13 cellular contexts compared by ENCODE assay signal in genomic region chrX:49910344-49910743, GRCh38. TPM values are rescaled to one million over a fixed set of nuclear protein-coding genes. Genes with fewer than 3 reads are reported as not detected.
DNase-seq lines count a peak whose midpoint lies in the region; ATAC-seq and TF ChIP-seq lines count a peak whose summit lies in the region.
"Had no signal": no experiment of that assay in that cellular context is flagged by ENCODE, and none has a peak within 500 bp of the region (broad histone marks: within the 10 kb centered on the region; RNA-seq: fewer than 3 reads in every experiment).

No MANE protein-coding gene starts in this region.

- peak overlapping the region; percentile 74 for H3K27ac Mint-ChIP-seq in mesothelial cell of epicardium

- no peaks in the 10 kb centered on the region for H3K36me3 Mint-ChIP-seq in mesothelial cell of epicardium

- DNase-seq in NCI-H345 (lab: John Stamatoyannopoulos, UW): peak; percentile 27
- no peak for DNase-seq in NCI-H345 treated with DMSO at 0.1 percent for 48 hours (lab: John Stamatoyannopoulos, UW; ENCODE audit: unreplicated experiment)
- DNase-seq in NCI-H2227 (lab: John Stamatoyannopoulos, UW; ENCODE audit: unreplicated experiment): peak; percentile 84
- DNase-seq in mesothelial cell of epicardium (ENCODE audit: low spot score in 2 of 2, unreplicated experiment in 2 of 2): no peak
- DNase-seq in SK-N-SH: no peak
- no peak for DNase-seq in transverse colon
- DNase-seq: 8988T, amygdala, mesendoderm, T1000, testis had no signal

- intact Hi-C loops in transverse colon (cut with DNase I; ENCODE audit: low total_unique reads): no loop called here

- in situ Hi-C loops in transverse colon (cut with MboI; ENCODE audit: low pct_ligation_motif_present in 1 of 4, low pct_unique_long_range_greater_than_20kb in 1 of 4, low sequenced_read_pairs in 3 of 4): loop anchor here in 2 of 4 donors (10.0 to 25.0 kb wide), 3 partner anchors 177 to 677 kb away; no protein-coding TSS in a partner anchor

- TF ChIP-seq RAD21 in SK-N-SH (IDR thresholded peaks at IDR 0.05; ENCODE audit: low read length): no peak

- H3K79me2 ChIP-seq in SK-N-SH (ENCODE audit: insufficient read depth): no peaks in the 10 kb centered on the region

- H3K27me3 Mint-ChIP-seq in mesothelial cell of epicardium (ENCODE audit: low read depth): no peaks in the 10 kb centered on the region

- peaks cover 27% of the 10 kb centered on the region for H3K9me3 Mint-ChIP-seq in mesothelial cell of epicardium

- WGBS in SK-N-SH (ENCODE audit: low lambda C conversion rate): 23% methylated on average over 3 of the region's 3 CpGs
- 35% methylated on average over 3 of the region's 3 CpGs; no CpG with 5 or more reads in 1 of the 2 donors for WGBS in transverse colon (ENCODE audit: low coverage in 1 of 2), 2 donors

- TF ChIP-seq POLR2A in transverse colon (IDR thresholded peaks at IDR 0.05): no peak

- H2AFZ ChIP-seq in SK-N-SH (ENCODE audit: low read depth): no peak overlapping the region

- H3K9ac ChIP-seq in SK-N-SH: no peak overlapping the region

- H3K4me2 ChIP-seq in SK-N-SH: no peak overlapping the region

- H3K9me3 ChIP-seq in SK-N-SH (no peaks in the 10 kb centered on the region; the same call in 1 of the 2 replicates), transverse colon (no peaks in the 10 kb centered on the region)
- H3K9me3 ChIP-seq: testis had no signal

- no peaks in the 10 kb centered on the region for H3F3A ChIP-seq in SK-N-SH (replicated peaks; ENCODE audit: insufficient read depth)

- H3K4me1 ChIP-seq in SK-N-SH (ENCODE audit: control insufficient read depth in 1 of 2, insufficient read depth in 2 of 2, low read depth in 1 of 2, low read length in 1 of 2): no peaks in the 10 kb centered on the region
- H3K4me1 ChIP-seq in transverse colon: no peaks in the 10 kb centered on the region
- H3K4me1 ChIP-seq: testis had no signal

- TF ChIP-seq CTCF in mesothelial cell of epicardium (IDR thresholded peaks at IDR 0.05; ENCODE audit: unreplicated experiment): no peak
- TF ChIP-seq CTCF in SK-N-SH (IDR thresholded peaks at IDR 0.05): no peak
- TF ChIP-seq CTCF in transverse colon (IDR thresholded peaks at IDR 0.05): no peak

- H3K4me3 ChIP-seq in SK-N-SH (ENCODE audit: low read depth in 2 of 2, low read length in 1 of 2) (no peak overlapping the region), transverse colon (no peak overlapping the region)
- H3K4me3 ChIP-seq: testis had no signal

- POLR2A ChIA-PET in SK-N-SH (lab: Yijun Ruan, JAX): no interaction called here

- CTCF ChIA-PET in SK-N-SH (lab: Yijun Ruan, JAX): no interaction called here

- H3K27ac ChIP-seq in SK-N-SH (ENCODE audit: low read depth in 2 of 2, low read length in 1 of 2) (no peak overlapping the region), transverse colon (no peak overlapping the region)
- H3K27ac ChIP-seq: testis had no signal

- H3K36me3 ChIP-seq in SK-N-SH (replicated peaks in 1 of 2; ENCODE audit: control insufficient read depth in 1 of 2, insufficient read depth in 2 of 2, low read length in 1 of 2) (no peaks in the 10 kb centered on the region), transverse colon (no peaks in the 10 kb centered on the region)

- peaks cover 14% of the 10 kb centered on the region for H3K4me1 Mint-ChIP-seq in mesothelial cell of epicardium

- H3K4me3 Mint-ChIP-seq in mesothelial cell of epicardium: no peak overlapping the region

- no peaks in the 10 kb centered on the region for H4K20me1 ChIP-seq in SK-N-SH (ENCODE audit: insufficient read depth)

- TF ChIP-seq EP300 in SK-N-SH (IDR thresholded peaks at IDR 0.05; ENCODE audit: borderline replicate concordance in 1 of 2, low read depth in 1 of 2, low read length in 1 of 2) (no peak), transverse colon (IDR thresholded peaks at IDR 0.05; ENCODE audit: low read depth) (no peak)

- ATAC-seq in HG03159 (IDR thresholded peaks at IDR 0.05; ENCODE audit: unreplicated experiment): peak; percentile 93
- no peak for ATAC-seq in HG03097 (IDR thresholded peaks at IDR 0.05; ENCODE audit: low FRiP score, unreplicated experiment)

- H3K27me3 ChIP-seq in SK-N-SH (ENCODE audit: insufficient read depth): no peaks in the 10 kb centered on the region; the same call in 1 of the 2 replicates
- H3K27me3 ChIP-seq in transverse colon: no peaks in the 10 kb centered on the region
- H3K27me3 ChIP-seq: testis had no signal

- H3K9me2 ChIP-seq in SK-N-SH: no peaks in the 10 kb centered on the region

TF ChIP-seq in SK-N-SH, 30 proteins besides CTCF, POLR2A, EP300 and RAD21:
- no peak for TF ChIP-seq RXRA (IDR thresholded peaks at IDR 0.05; ENCODE audit: borderline replicate concordance, low read depth)
- TF ChIP-seq POLR2AphosphoS5 (IDR thresholded peaks at IDR 0.05; ENCODE audit: low read depth, low read length): no peak
- TF ChIP-seq JUND (IDR thresholded peaks at IDR 0.05): no peak
- no peak for TF ChIP-seq EZH2phosphoT487 (IDR thresholded peaks at IDR 0.05; ENCODE audit: borderline replicate concordance, low read depth)
- no peak for TF ChIP-seq RFX5 (IDR thresholded peaks at IDR 0.05; ENCODE audit: low read length)
- TF ChIP-seq GABPA (IDR thresholded peaks at IDR 0.05; ENCODE audit: low read depth): no peak
- TF ChIP-seq TAF1 (IDR thresholded peaks at IDR 0.05; ENCODE audit: borderline replicate concordance, low read depth, low read length): no peak
- no peak for TF ChIP-seq NRF1 (IDR thresholded peaks at IDR 0.05; ENCODE audit: low read depth, low read length)
- no peak for TF ChIP-seq PBX3 (IDR thresholded peaks at IDR 0.05)
- no peak for TF ChIP-seq FOXJ3 (CRISPR knock-in tag; IDR thresholded peaks at IDR 0.05)
- TF ChIP-seq FOXM1 (IDR thresholded peaks at IDR 0.05; ENCODE audit: low read depth): no peak
- TF ChIP-seq TCF12 (IDR thresholded peaks at IDR 0.05): no peak
- no peak for TF ChIP-seq MAX (IDR thresholded peaks at IDR 0.05; ENCODE audit: low read depth)
- no peak for TF ChIP-seq YY1 (IDR thresholded peaks at IDR 0.05; ENCODE audit: low read depth)

RNA-seq across cellular contexts. Expression of gene CLCN5, which starts 12.1 kb away (rescaled TPM):
- total RNA-seq in mesothelial cell of epicardium: 52.0 to 54.7 TPM (median 53.0 TPM) in 3 replicates
- 1.7 and 1.9 TPM in 2 replicates for polyA plus RNA-seq in SK-N-SH (2012; rRNA removed)
- polyA plus RNA-seq in SK-N-SH (2012; cell fraction: cytosol; rRNA removed): 1.5 and 1.7 TPM in 2 replicates
- polyA plus RNA-seq in SK-N-SH (2012; cell fraction: nucleus; rRNA removed): 1.8 and 3.3 TPM in 2 replicates
- total RNA-seq in transverse colon: 1 to 10 TPM; 3.7 to 8.2 (median 5.5) TPM

RNA-seq across cellular contexts. Expression of gene USP27X, which starts 31.1 kb away (rescaled TPM):
- total RNA-seq in mesothelial cell of epicardium (16.6 to 17.2 TPM (median 16.7 TPM) in 3 replicates), transverse colon (1 to 10 TPM in 2 of 4 donors, under 1 TPM in 1, not detected in 1; 0.40 to 2.6 (median 1.6) TPM)
- polyA plus RNA-seq in SK-N-SH (2012; rRNA removed): 1.9 and 2.9 TPM in 2 replicates
- polyA plus RNA-seq in SK-N-SH (2012; cell fraction: cytosol; rRNA removed): 2.3 and 2.5 TPM in 2 replicates
- polyA plus RNA-seq in SK-N-SH (2012; cell fraction: nucleus; rRNA removed): 0.67 and 0.93 TPM in 2 replicates

Comparison
In these comparisons a context has a peak if more than half of its experiments do, and no peak if none do; other contexts are left out.
1. DNase-seq: peak in NCI-H345 (single experiment) and NCI-H2227 (single experiment); none in NCI-H345 treated with DMSO at 0.1 percent for 48 hours (single experiment), mesothelial cell of epicardium (0 of 2), SK-N-SH (single experiment) and transverse colon (single experiment).